ENCODE assay signal across 19 cellular contexts in genomic region chr2:62654423-62654791, GRCh38. TPM values are rescaled to one million over a fixed set of nuclear protein-coding genes. Genes with fewer than 3 reads are reported as not detected.
DNase-seq lines count a peak whose midpoint lies in the region; ATAC-seq and TF ChIP-seq lines count a peak whose summit lies in the region.
"Had no signal": no experiment of that assay in that cellular context is flagged by ENCODE, and none has a peak within 500 bp of the region (broad histone marks: within the 10 kb centered on the region; RNA-seq: fewer than 3 reads in every experiment).

No MANE protein-coding gene starts in this region.

- H3K4me1 ChIP-seq in PC-3 (ENCODE audit: insufficient read depth, low read length) (peaks cover 12% of the 10 kb centered on the region), adrenal gland (replicated peaks in 1 of 2) (no peaks in the 10 kb centered on the region)
- H3K4me1 ChIP-seq: BLaER1 treated with 17β-estradiol and CSF1 and Interleukin-3, amounts not matched to agents 10 nM and 100 nM had no signal

- BruUV-seq in PC-3 (replicated peaks; lab: Mats Ljungman, UMichigan): no TSS peak

- POLR2A ChIA-PET in PC-3 (lab: Charles Lee; ENCODE audit: unreplicated experiment): no interaction called here

- peak; percentile 9 for DNase-seq in GM03348 (ENCODE audit: low spot score)
- DNase-seq in PC-3: peak; percentile 70
- peak; percentile 64 for DNase-seq in epithelial cell of prostate (ENCODE audit: low read depth, low spot score)
- DNase-seq in renal cortical epithelial cell (ENCODE audit: low read depth): peak; percentile 98
- no peak for DNase-seq in activated naive CD8-positive, alpha-beta T cell treated with anti-CD3 and anti-CD28 coated beads for 36 hours
- DNase-seq in adrenal gland: no peak
- no peak for DNase-seq in NK-92 treated with Interleukin-12 subunit alpha and Interleukin-12 subunit beta, amount 100 ng/mL, for 24 hours (lab: John Stamatoyannopoulos, UW)
- DNase-seq in Ammon's horn (ENCODE audit: low spot score): no peak
- DNase-seq: activated CD8-positive, alpha-beta memory T cell treated with anti-CD3 and anti-CD28 coated beads for 24 hours; aorta; DMS53; natural killer cell; NCI-H187; NCI-H446 treated with DMSO at 0.1 percent for 48 hours; OCI-M1; retina had no signal

- H3K4me3 ChIP-seq in PC-3 (ENCODE audit: low read length) (no peak overlapping the region), adrenal gland (no peak overlapping the region)
- H3K4me3 ChIP-seq: BLaER1 treated with 17β-estradiol and CSF1 and Interleukin-3, amounts not matched to agents 10 nM and 100 nM had no signal

- H3K9me2 ChIP-seq in PC-3 (replicated peaks; ENCODE audit: low read length): no peaks in the 10 kb centered on the region

- no peaks in the 10 kb centered on the region for H3K27me3 ChIP-seq in PC-3 (ENCODE audit: low read length)
- H3K27me3 ChIP-seq in adrenal gland: no peaks in the 10 kb centered on the region
- H3K27me3 ChIP-seq: BLaER1 treated with 17β-estradiol and CSF1 and Interleukin-3, amounts not matched to agents 10 nM and 100 nM had no signal

- TF ChIP-seq CTCF in PC-3 (conservative IDR thresholded peaks at IDR 0.05; ENCODE audit: low read depth, low read length) (no peak), adrenal gland (IDR thresholded peaks at IDR 0.05) (no peak)

- no peak overlapping the region for H3K4me3 Mint-ChIP-seq in activated naive CD8-positive, alpha-beta T cell treated with anti-CD3 and anti-CD28 coated beads for 36 hours
- H3K4me3 Mint-ChIP-seq: natural killer cell had no signal

- H3K4me1 Mint-ChIP-seq in activated naive CD8-positive, alpha-beta T cell treated with anti-CD3 and anti-CD28 coated beads for 36 hours: no peaks in the 10 kb centered on the region
- H3K4me1 Mint-ChIP-seq: natural killer cell had no signal

- no peaks in the 10 kb centered on the region for H3K79me2 ChIP-seq in PC-3 (ENCODE audit: low read length)

- no peaks in the 10 kb centered on the region for H4K20me1 ChIP-seq in PC-3 (ENCODE audit: low read length)
- H4K20me1 ChIP-seq: BLaER1 treated with 17β-estradiol and CSF1 and Interleukin-3, amounts not matched to agents 10 nM and 100 nM had no signal

- no peak overlapping the region for H3K27ac Mint-ChIP-seq in activated naive CD8-positive, alpha-beta T cell treated with anti-CD3 and anti-CD28 coated beads for 36 hours
- H3K27ac Mint-ChIP-seq: activated T-helper 2 cell treated with anti-CD3 and anti-CD28 coated beads, Interferon-gamma antibody, Interleukin-2, Interleukin-4, amounts not matched to agents 10 μg/mL and 5 μg/mL and 100 μg/mL, durations not matched to agents 14 hours and 24 hours and 36 hours; natural killer cell had no signal

- no peak overlapping the region; the same call in 1 of the 2 replicates for H2AFZ ChIP-seq in PC-3 (ENCODE audit: low read length)

- 95 to 98% (median 96%) methylated on average over 3 of the region's 3 CpGs for WGBS in adrenal gland, 4 donors

- no peak overlapping the region for H3K9ac ChIP-seq in PC-3 (ENCODE audit: low read length)
- H3K9ac ChIP-seq: BLaER1 treated with 17β-estradiol and CSF1 and Interleukin-3, amounts not matched to agents 10 nM and 100 nM had no signal

- peaks cover 2% of the 10 kb centered on the region for H3K9me3 Mint-ChIP-seq in activated naive CD8-positive, alpha-beta T cell treated with anti-CD3 and anti-CD28 coated beads for 36 hours
- H3K9me3 Mint-ChIP-seq: activated T-helper 2 cell treated with anti-CD3 and anti-CD28 coated beads, Interferon-gamma antibody, Interleukin-2, Interleukin-4, amounts not matched to agents 10 μg/mL and 5 μg/mL and 100 μg/mL, durations not matched to agents 14 hours and 24 hours and 36 hours; natural killer cell had no signal

- no peaks in the 10 kb centered on the region for H3K36me3 ChIP-seq in PC-3 (ENCODE audit: low read depth, low read length)
- no peaks in the 10 kb centered on the region for H3K36me3 ChIP-seq in adrenal gland (replicated peaks in 1 of 2)
- H3K36me3 ChIP-seq: BLaER1 treated with 17β-estradiol and CSF1 and Interleukin-3, amounts not matched to agents 10 nM and 100 nM had no signal

- no peak overlapping the region for H3K4me2 ChIP-seq in PC-3 (ENCODE audit: low read length)
- H3K4me2 ChIP-seq: BLaER1 treated with 17β-estradiol and CSF1 and Interleukin-3, amounts not matched to agents 10 nM and 100 nM had no signal

- no peaks in the 10 kb centered on the region for H3F3A ChIP-seq in PC-3 (ENCODE audit: low read length, unreplicated experiment)

- TF ChIP-seq POLR2A in adrenal gland (IDR thresholded peaks at IDR 0.05): no peak

- H3K27ac ChIP-seq in PC-3 (ENCODE audit: low read length) (0 out of 2 replicates have a peak overlapping the region, but pooled peaks have one; percentile 9), epithelial cell of prostate (peak overlapping the region; percentile 96), adrenal gland (no peak overlapping the region)
- H3K27ac ChIP-seq: BLaER1 treated with 17β-estradiol and CSF1 and Interleukin-3, amounts not matched to agents 10 nM and 100 nM; VCaP had no signal

- intact Hi-C loops in PC-3 (cut with micrococcal nuclease) (no loop called here), adrenal gland (cut with DNase I) (no loop called here)

- CTCF ChIA-PET in PC-3 (lab: Charles Lee): no interaction called here

- ATAC-seq in PC-3: no peak; the same call in 1 of the 2 replicates
- ATAC-seq: natural killer cell had no signal

- H3K9me3 ChIP-seq in PC-3 (ENCODE audit: low read length) (no peaks in the 10 kb centered on the region), adrenal gland (replicated peaks in 1 of 3) (no peaks in the 10 kb centered on the region)
- H3K9me3 ChIP-seq: BLaER1 treated with 17β-estradiol and CSF1 and Interleukin-3, amounts not matched to agents 10 nM and 100 nM had no signal

- no peaks in the 10 kb centered on the region for H3K36me3 Mint-ChIP-seq in activated naive CD8-positive, alpha-beta T cell treated with anti-CD3 and anti-CD28 coated beads for 36 hours
- H3K36me3 Mint-ChIP-seq: natural killer cell had no signal

- no peaks in the 10 kb centered on the region for H3K27me3 Mint-ChIP-seq in activated naive CD8-positive, alpha-beta T cell treated with anti-CD3 and anti-CD28 coated beads for 36 hours

RNA-seq across cellular contexts. Expression of gene EHBP1, which starts 51.1 kb away (rescaled TPM):
- total RNA-seq in PC-3 (2014; rRNA removed): 25.7 and 35.1 TPM in 2 replicates
- 29.0 and 97.9 TPM in 2 replicates for total RNA-seq in renal cortical epithelial cell
- total RNA-seq in activated naive CD8-positive, alpha-beta T cell treated with anti-CD3 and anti-CD28 coated beads for 36 hours: 10 to 100 TPM; 25.3 to 28.2 TPM
- total RNA-seq in adrenal gland: 10 to 100 TPM; 26.8 to 83.6 (median 46.3) TPM
- polyA plus RNA-seq in adrenal gland: 10 to 100 TPM; 13.5 to 61.2 (median 18.5) TPM

Comparison
In these comparisons a context has a peak if more than half of its experiments do, and no peak if none do; other contexts are left out.
1. DNase-seq: peak in GM03348 (single experiment), PC-3 (single experiment), epithelial cell of prostate (single experiment) and renal cortical epithelial cell (single experiment); none in activated naive CD8-positive, alpha-beta T cell treated with anti-CD3 and anti-CD28 coated beads for 36 hours (single experiment), adrenal gland (0 of 7), NK-92 treated with Interleukin-12 subunit alpha and Interleukin-12 subunit beta, amount 100 ng/mL, for 24 hours (single experiment) and Ammon's horn (single experiment).
2. H3K27ac ChIP-seq: peak in PC-3 (single experiment) and epithelial cell of prostate (single experiment); none in adrenal gland (0 of 5).